Comparison of ENCODE assay signal across 1 cellular context in genomic region chr11:5575159-5575558, GRCh38.
TF ChIP-seq lines count a peak whose summit lies in the region.

No MANE protein-coding gene starts in this region.

TF ChIP-seq in K562, 482 proteins besides CTCF, POLR2A, EP300 and RAD21:
- TF ChIP-seq DEAF1 (CRISPR knock-in tag; IDR thresholded peaks at IDR 0.05), result no peak
- no peak for TF ChIP-seq ZC3H11A (IDR thresholded peaks at IDR 0.05; ENCODE audit: low read depth, low read length)
- no peak for TF ChIP-seq ZC3H4 (CRISPR knock-in tag; IDR thresholded peaks at IDR 0.05; ENCODE audit: borderline replicate concordance)
- TF ChIP-seq DNMT1 (IDR thresholded peaks at IDR 0.05), result no peak
- no peak for TF ChIP-seq HMGN3 (IDR thresholded peaks at IDR 0.05; ENCODE audit: borderline replicate concordance, extremely low read depth, insufficient read length, low read depth, low read length)
- no peak for TF ChIP-seq MBD2 (IDR thresholded peaks at IDR 0.05; ENCODE audit: borderline replicate concordance, low read depth)
- TF ChIP-seq NCOA1 (IDR thresholded peaks at IDR 0.05; ENCODE audit: low read depth), result no peak
- TF ChIP-seq GATAD2B (IDR thresholded peaks at IDR 0.05; ENCODE audit: borderline replicate concordance), result no peak
- TF ChIP-seq CHD4 (IDR thresholded peaks at IDR 0.05; ENCODE audit: insufficient read depth, insufficient replicate concordance, low read depth, low read length, poor library complexity, severe bottlenecking), result no peak
- no peak for TF ChIP-seq ZNF778 (CRISPR knock-in tag; IDR thresholded peaks at IDR 0.05)
- TF ChIP-seq ZBTB11 (CRISPR knock-in tag; IDR thresholded peaks at IDR 0.05), result no peak
- TF ChIP-seq HIVEP1 (CRISPR knock-in tag; IDR thresholded peaks at IDR 0.05), result no peak
- TF ChIP-seq NFIC (IDR thresholded peaks at IDR 0.05), result peak; percentile 92
- no peak for TF ChIP-seq ELK1 (CRISPR knock-in tag; IDR thresholded peaks at IDR 0.05)
- TF ChIP-seq ZNF695 (CRISPR knock-in tag; IDR thresholded peaks at IDR 0.05), result no peak
- TF ChIP-seq NFIX (CRISPR knock-in tag; IDR thresholded peaks at IDR 0.05; ENCODE audit: low read depth), result peak; percentile 45
- TF ChIP-seq NR4A1 (CRISPR knock-in tag; IDR thresholded peaks at IDR 0.05), result no peak
- no peak for TF ChIP-seq NR4A1 (tag; IDR thresholded peaks at IDR 0.05)
